18 cellular contexts compared by ENCODE assay signal in the genomic region with DNA sequence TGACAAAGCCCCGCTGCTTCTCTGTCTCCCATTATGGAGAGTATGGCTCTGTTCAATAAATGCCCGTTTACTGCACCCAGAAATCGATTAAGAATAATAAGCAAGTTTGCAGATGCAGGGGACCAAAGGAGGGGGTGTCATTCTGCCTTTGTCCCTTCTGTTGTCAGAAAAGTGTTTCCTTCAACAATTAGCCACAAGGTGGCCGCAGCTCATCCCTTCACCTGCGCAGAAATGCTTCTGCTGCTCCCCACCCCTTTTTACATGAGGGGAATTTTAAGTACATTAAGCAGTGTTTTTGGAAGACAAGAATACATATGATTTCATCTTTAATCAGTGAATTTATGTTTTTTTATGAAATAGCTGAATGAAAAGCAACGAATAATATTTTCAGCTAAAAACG.
DNase-seq lines count a peak whose midpoint lies in the region; ATAC-seq, FAIRE-seq and TF ChIP-seq lines count a peak whose summit lies in the region.
"Had no signal": no experiment of that assay in that cellular context is flagged by ENCODE, and none has a peak within 500 bp of the region (broad histone marks: within the 10 kb centered on the region; RNA-seq: fewer than 3 reads in every experiment).

No MANE protein-coding gene starts in this region.

- H3K79me1 ChIP-seq in H1 (ENCODE audit: low read depth, low read length): no peaks in the 10 kb centered on the region

- H3K18ac ChIP-seq in H1 (ENCODE audit: extremely low read depth, low read length): no peak overlapping the region

- H3K14ac ChIP-seq in H1 (ENCODE audit: insufficient read length): no peak overlapping the region

- no peak overlapping the region for H2BK20ac ChIP-seq in H1 (ENCODE audit: low read length)

- H2BK5ac ChIP-seq in H1 (ENCODE audit: low read depth, low read length): no peak overlapping the region

- H4K20me1 ChIP-seq in H1 (replicated peaks in 1 of 2; ENCODE audit: control insufficient read depth in 1 of 2, insufficient read depth in 2 of 2, low read length in 2 of 2): no peaks in the 10 kb centered on the region

- H3K4me3 ChIP-seq in GM06990 (replicated peaks; ENCODE audit: low read depth, low read length) (no peak overlapping the region), H1 (ENCODE audit: extremely low read depth in 1 of 4, insufficient read depth in 2 of 4, low read depth in 3 of 4, low read length in 4 of 4) (no peak overlapping the region)
- H3K4me3 ChIP-seq: ovary, smooth muscle cell had no signal

- H3K4me2 ChIP-seq in H1 (ENCODE audit: insufficient read depth in 1 of 2, low read depth in 2 of 2, low read length in 2 of 2): no peak overlapping the region
- H3K4me2 ChIP-seq: smooth muscle cell had no signal

- H3K79me2 ChIP-seq in H1 (ENCODE audit: control insufficient read depth in 1 of 2, insufficient read depth in 2 of 2, low read length in 2 of 2): no peaks in the 10 kb centered on the region

- no peaks in the 10 kb centered on the region for H3K4me1 ChIP-seq in H1 (replicated peaks in 1 of 4; ENCODE audit: control insufficient read depth in 3 of 4, insufficient read depth in 4 of 4, low read length in 3 of 4)

- TF ChIP-seq RAD21 in H1 (IDR thresholded peaks at IDR 0.05 in 1 of 2, conservative IDR thresholded peaks at IDR 0.05 in 1 of 2; ENCODE audit: low read depth in 2 of 2, low read length in 2 of 2): peak; percentile 31 to 44; a peak in 3 of 4 replicates

- TF ChIP-seq EP300 in H1 (IDR thresholded peaks at IDR 0.05; ENCODE audit: borderline replicate concordance in 1 of 2, low read depth in 2 of 2, low read length in 2 of 2): no peak

- H4K5ac ChIP-seq in H1 (ENCODE audit: insufficient read length, low read depth, low read length): no peak overlapping the region

- no peak overlapping the region for H4K8ac ChIP-seq in H1 (ENCODE audit: extremely low read depth, insufficient read depth, low read length)

- no peak overlapping the region for H3K56ac ChIP-seq in H1 (replicated peaks; ENCODE audit: insufficient read length, low read depth, low read length)

- 51% methylated on average over 7 of the region's 7 CpGs; no CpG with 5 or more reads in 1 of the 2 experiments for WGBS in H1 (ENCODE audit: extremely low coverage in 1 of 2, insufficient coverage in 1 of 2, insufficient read length in 1 of 2, insufficient replicate concordance in 2 of 2, low coverage in 1 of 2, low lambda C conversion rate in 2 of 2, missing lambda C conversion rate in 1 of 2), 2 experiments

- TF ChIP-seq CTCF in 22Rv1 (IDR thresholded peaks at IDR 0.05) (0 out of 2 replicates have a peak, but pooled peaks have one; percentile 6), GM06990 (IDR thresholded peaks at IDR 0.05; ENCODE audit: insufficient read depth, low read length, poor library complexity, severe bottlenecking) (peak; percentile 31), H1 (IDR thresholded peaks at IDR 0.05; ENCODE audit: control extremely low read depth in 1 of 3, insufficient read depth in 1 of 3, low read depth in 1 of 3, low read length in 3 of 3) (peak; percentile 20 to 56 (median 27); a peak in 2 of 4 replicates)

- POLR2A ChIA-PET in H1 (lab: Charles Lee; ENCODE audit: partially characterized antibody): no interaction called here

- FAIRE-seq in H1 (lab: Jason Lieb, UNC) (peak; percentile 95), RCC 7860 (lab: Jason Lieb, UNC) (no peak)
- FAIRE-seq: colon, H54 had no signal

- no peak overlapping the region for H2AK5ac ChIP-seq in H1 (ENCODE audit: low read depth, low read length)

- H3K4ac ChIP-seq in H1 (replicated peaks; ENCODE audit: insufficient read length, low read depth, low read length): no peak overlapping the region

- H2BK12ac ChIP-seq in H1 (ENCODE audit: low read depth, low read length): no peak overlapping the region

- H2BK120ac ChIP-seq in H1 (replicated peaks; ENCODE audit: low read depth, low read length): no peak overlapping the region

- no peak overlapping the region for H3K23ac ChIP-seq in H1 (ENCODE audit: insufficient read length)

- H3K27ac ChIP-seq in 22Rv1 (no peak overlapping the region), H1 (ENCODE audit: low read depth, low read length) (no peak overlapping the region)
- H3K27ac ChIP-seq: epithelial cell of prostate, ovary had no signal

- ATAC-seq in GM19455 (IDR thresholded peaks at IDR 0.05; ENCODE audit: unreplicated experiment): no peak
- ATAC-seq: activated CD8-positive, alpha-beta T cell treated with anti-CD3 and anti-CD28 coated beads for 36 hours; stimulated activated naive B cell treated with anti-CD40 and anti-IgM and Interleukin-4, amounts not matched to agents 10 μg/mL and 1 μg/mL and 100 μg/mL, for 72 hours had no signal

- H3K27me3 ChIP-seq in GM06990 (replicated peaks; ENCODE audit: control insufficient read depth, insufficient read depth, low read length): no peaks in the 10 kb centered on the region
- no peaks in the 10 kb centered on the region for H3K27me3 ChIP-seq in H1 (replicated peaks in 1 of 4; ENCODE audit: control insufficient read depth in 3 of 4, extremely low read depth in 1 of 4, insufficient read depth in 3 of 4, low read length in 3 of 4)
- H3K27me3 ChIP-seq: ovary had no signal

- no peak for TF ChIP-seq POLR2A in H1 (IDR thresholded peaks at IDR 0.05; ENCODE audit: control extremely low read depth in 1 of 2, low read depth in 2 of 2, low read length in 2 of 2)

- no peaks in the 10 kb centered on the region for H3K23me2 ChIP-seq in H1 (ENCODE audit: low read depth, low read length)

- H2AFZ ChIP-seq in H1 (ENCODE audit: low read length): no peak overlapping the region

- CTCF ChIA-PET in H1 (lab: Charles Lee; ENCODE audit: partially characterized antibody): interaction anchor here (0.7 to 1.8 kb wide), 12 partner anchors 10 to 239 kb away, joined by 3 to 6 read pairs (median 3); no protein-coding TSS in a partner anchor

- no peak overlapping the region for H4K91ac ChIP-seq in H1 (replicated peaks; ENCODE audit: insufficient read length, low read length)

- no peak for DNase-seq in GM06990 (ENCODE audit: extremely low read depth, insufficient read length)
- DNase-seq in NAMALWA (ENCODE audit: low spot score): peak; percentile 0
- DNase-seq in H1 (ENCODE audit: low read depth in 1 of 2, low spot score in 2 of 2): no peak
- DNase-seq in NCI-H1105 treated with DMSO at 0.1 percent for 48 hours (lab: John Stamatoyannopoulos, UW): no peak
- no peak for DNase-seq in hepatic stellate cell (ENCODE audit: low spot score)
- DNase-seq in RCC 7860 (ENCODE audit: low spot score): no peak
- DNase-seq: activated CD8-positive, alpha-beta T cell treated with anti-CD3 and anti-CD28 coated beads for 36 hours; amygdala; kidney; NCI-H2081; ovary; stimulated activated naive B cell treated with anti-CD40 and anti-IgM and Interleukin-4, amounts not matched to agents 10 μg/mL and 1 μg/mL and 100 μg/mL, for 72 hours had no signal

- H3K9me3 ChIP-seq in H1 (ENCODE audit: insufficient read depth in 2 of 2, low read depth in 1 of 2, low read length in 1 of 2): no peaks in the 10 kb centered on the region
- H3K9me3 ChIP-seq: ovary had no signal

- H3K9ac ChIP-seq in H1 (replicated peaks in 1 of 4; ENCODE audit: extremely low read depth in 1 of 4, low read depth in 3 of 4, low read length in 3 of 4): no peak overlapping the region

- no peak overlapping the region for H2BK15ac ChIP-seq in H1 (ENCODE audit: low read length)

- H3K36me3 ChIP-seq in GM06990 (ENCODE audit: control insufficient read depth, insufficient read depth, low read length) (no peaks in the 10 kb centered on the region), H1 (ENCODE audit: control insufficient read depth in 2 of 4, insufficient read depth in 4 of 4, low read length in 3 of 4) (no peaks in the 10 kb centered on the region)
- H3K36me3 ChIP-seq: ovary had no signal

TF ChIP-seq in H1, 55 proteins besides CTCF, POLR2A, EP300 and RAD21:
- no peak for TF ChIP-seq ZNF274 (IDR thresholded peaks at IDR 0.05; ENCODE audit: borderline replicate concordance, extremely low read depth, low read length)
- TF ChIP-seq SRF (IDR thresholded peaks at IDR 0.05; ENCODE audit: low read depth, low read length): no peak
- TF ChIP-seq SP4 (IDR thresholded peaks at IDR 0.05; ENCODE audit: low read length): no peak
- TF ChIP-seq SUZ12 (IDR thresholded peaks at IDR 0.05; ENCODE audit: low read length): no peak
- TF ChIP-seq CBX8 (IDR thresholded peaks at IDR 0.05; ENCODE audit: borderline replicate concordance, low read depth, low read length): no peak
- TF ChIP-seq HDAC2 (IDR thresholded peaks at IDR 0.05; ENCODE audit: borderline replicate concordance in 1 of 2, low read depth in 2 of 2, low read length in 2 of 2): no peak
- TF ChIP-seq BCL11A (IDR thresholded peaks at IDR 0.05; ENCODE audit: low read depth in 2 of 2, low read length in 2 of 2): no peak
- TF ChIP-seq RFX5 (IDR thresholded peaks at IDR 0.05; ENCODE audit: borderline replicate concordance, low read depth, low read length): no peak
- no peak for TF ChIP-seq BACH1 (IDR thresholded peaks at IDR 0.05; ENCODE audit: low read length)
- no peak for TF ChIP-seq HDAC6 (IDR thresholded peaks at IDR 0.05; ENCODE audit: low read depth, low read length)
- no peak for TF ChIP-seq YY1 (IDR thresholded peaks at IDR 0.05; ENCODE audit: low read depth, low read length)
- TF ChIP-seq TAF7 (optimal IDR thresholded peaks at IDR 0.05; ENCODE audit: borderline replicate concordance, low read depth, low read length): no peak
- no peak for TF ChIP-seq KDM5A (IDR thresholded peaks at IDR 0.05; ENCODE audit: low read length)
- TF ChIP-seq CHD1 (IDR thresholded peaks at IDR 0.05; ENCODE audit: low read depth, low read length): no peak
- TF ChIP-seq NANOG (IDR thresholded peaks at IDR 0.05; ENCODE audit: insufficient read depth, low read depth, low read length, poor library complexity, severe bottlenecking): no peak
- TF ChIP-seq SIRT6 (IDR thresholded peaks at IDR 0.05; ENCODE audit: low read length): no peak
- TF ChIP-seq, protein P1, sequence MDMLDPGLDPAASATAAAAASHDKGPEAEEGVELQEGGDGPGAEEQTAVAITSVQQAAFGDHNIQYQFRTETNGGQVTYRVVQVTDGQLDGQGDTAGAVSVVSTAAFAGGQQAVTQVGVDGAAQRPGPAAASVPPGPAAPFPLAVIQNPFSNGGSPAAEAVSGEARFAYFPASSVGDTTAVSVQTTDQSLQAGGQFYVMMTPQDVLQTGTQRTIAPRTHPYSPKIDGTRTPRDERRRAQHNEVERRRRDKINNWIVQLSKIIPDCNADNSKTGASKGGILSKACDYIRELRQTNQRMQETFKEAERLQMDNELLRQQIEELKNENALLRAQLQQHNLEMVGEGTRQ (IDR thresholded peaks at IDR 0.05; ENCODE audit: low read length): no peak
- no peak for TF ChIP-seq TAF1 (IDR thresholded peaks at IDR 0.05; ENCODE audit: low read depth, low read length)
- no peak for TF ChIP-seq SIX5 (IDR thresholded peaks at IDR 0.05; ENCODE audit: low read depth, low read length)
- no peak for TF ChIP-seq TBP (IDR thresholded peaks at IDR 0.05; ENCODE audit: low read depth, low read length)
